Comparison of ENCODE assay signal across 33 cellular contexts in the genomic region with DNA sequence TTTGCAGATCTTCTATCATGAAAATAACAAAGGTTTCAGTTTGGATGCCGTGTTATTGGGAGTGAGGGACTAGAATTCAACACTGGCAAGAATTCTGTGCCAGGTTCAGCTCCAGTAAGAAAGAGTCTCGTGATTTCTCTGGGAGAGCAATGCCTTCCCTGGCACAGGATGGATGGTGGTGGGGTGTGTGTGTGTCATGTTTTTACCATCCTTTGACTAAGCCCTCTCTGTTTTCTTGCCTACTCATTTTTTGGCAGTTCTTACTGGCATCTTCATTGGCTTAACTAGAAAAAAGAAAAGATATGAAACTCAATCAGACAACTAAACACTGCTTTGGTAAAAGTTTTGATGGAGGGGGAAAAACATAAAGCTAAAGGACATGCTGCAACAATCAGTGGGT.
DNase-seq lines count a peak whose midpoint lies in the region; ATAC-seq and TF ChIP-seq lines count a peak whose summit lies in the region.
"Had no signal": no experiment of that assay in that cellular context is flagged by ENCODE, and none has a peak within 500 bp of the region (broad histone marks: within the 10 kb centered on the region; RNA-seq: fewer than 3 reads in every experiment).

No MANE protein-coding gene starts in this region.

- peak overlapping the region; percentile 22 for H3K4me2 ChIP-seq in GM23248 (ENCODE audit: unreplicated experiment)
- peak overlapping the region; percentile 28 for H3K4me2 ChIP-seq in PC-3 (ENCODE audit: low read length)
- H3K4me2 ChIP-seq: BLaER1, GM23338, smooth muscle cell had no signal

- H3K27me3 ChIP-seq in GM23248 (replicated peaks; ENCODE audit: insufficient read depth) (peaks cover 9% of the 10 kb centered on the region; the same call in 1 of the 2 replicates), PC-3 (ENCODE audit: low read length) (no peaks in the 10 kb centered on the region)
- H3K27me3 ChIP-seq: BLaER1, brain microvascular endothelial cell, pancreas had no signal

- no peaks in the 10 kb centered on the region for H3K36me3 Mint-ChIP-seq in osteocyte (ENCODE audit: unreplicated experiment)
- H3K36me3 Mint-ChIP-seq: activated naive CD4-positive, alpha-beta T cell treated with anti-CD3 and anti-CD28 coated beads, Interleukin-2, amount 10 ng/mL, durations not matched to agents 7 days and 5 days; IgD-negative memory B cell; natural killer cell had no signal

- no peak overlapping the region for H3K9ac ChIP-seq in GM23248
- H3K9ac ChIP-seq in PC-3 (ENCODE audit: low read length) = peak overlapping the region; percentile 3; the same call in 1 of the 2 replicates
- H3K9ac ChIP-seq: BLaER1 had no signal

- H3K9me3 Mint-ChIP-seq in osteocyte (ENCODE audit: unreplicated experiment) = no peaks in the 10 kb centered on the region
- H3K9me3 Mint-ChIP-seq: activated B cell treated with CpG ODN at 0.5 μM for 24 hours; activated naive CD4-positive, alpha-beta T cell treated with anti-CD3 and anti-CD28 coated beads, Interleukin-2, amount 10 ng/mL, durations not matched to agents 7 days and 5 days; GM23338; IgD-negative memory B cell; natural killer cell had no signal

- 36 to 39% methylated on average over 2 of the region's 2 CpGs for WGBS in GM23248 (ENCODE audit: low coverage in 1 of 2, low lambda C conversion rate in 2 of 2, missing lambda C conversion rate in 2 of 2), 2 experiments

- no peaks in the 10 kb centered on the region for H3K36me3 ChIP-seq in GM23248 (ENCODE audit: low read depth)
- no peaks in the 10 kb centered on the region for H3K36me3 ChIP-seq in PC-3 (ENCODE audit: low read depth, low read length)
- H3K36me3 ChIP-seq: BLaER1, brain microvascular endothelial cell, pancreas had no signal

- H3K4me1 ChIP-seq in GM23248 (ENCODE audit: insufficient read depth) (peaks cover 26% of the 10 kb centered on the region), PC-3 (ENCODE audit: insufficient read depth, low read length) (peaks cover 70% of the 10 kb centered on the region)
- H3K4me1 ChIP-seq: pancreas had no signal

- intact Hi-C loops in PC-3 (cut with micrococcal nuclease) = no loop called here

- POLR2A ChIA-PET in PC-3 (lab: Charles Lee; ENCODE audit: unreplicated experiment) = interaction anchor here (0.6 kb wide), 1 partner anchor 1781 kb away, joined by 4 read pairs; a partner anchor contains a TSS

- no peaks in the 10 kb centered on the region for H3K9me3 ChIP-seq in GM23248 (ENCODE audit: low read depth)
- no peaks in the 10 kb centered on the region for H3K9me3 ChIP-seq in PC-3 (ENCODE audit: low read length)
- H3K9me3 ChIP-seq: BLaER1, pancreas had no signal

- H3K27ac Mint-ChIP-seq in osteocyte (ENCODE audit: unreplicated experiment) = peak overlapping the region; percentile 19
- H3K27ac Mint-ChIP-seq: activated B cell treated with CpG ODN at 0.5 μM for 24 hours; activated naive CD4-positive, alpha-beta T cell treated with anti-CD3 and anti-CD28 coated beads, Interleukin-2, amount 10 ng/mL, durations not matched to agents 7 days and 5 days; activated T-helper 1 cell treated with anti-CD3 and anti-CD28 coated beads, Interleukin-12 subunit alpha, Interleukin-12 subunit beta, Interleukin-2, Interleukin-4 antibody, amounts not matched to agents 30 ng/mL and 10 ng/mL and 1 ng/mL, durations not matched to agents 14 hours and 24 hours and 36 hours; effector memory CD8-positive, alpha-beta T cell; GM23338; natural killer cell had no signal

- no peak overlapping the region for H2AFZ ChIP-seq in GM23248
- H2AFZ ChIP-seq in PC-3 (ENCODE audit: low read length) = no peak overlapping the region
- H2AFZ ChIP-seq: GM23338 had no signal

- ATAC-seq in PC-3 (peak; percentile 62), GM21576 (IDR thresholded peaks at IDR 0.05; ENCODE audit: unreplicated experiment) (no peak), HG03521 (IDR thresholded peaks at IDR 0.05; ENCODE audit: unreplicated experiment) (no peak)
- ATAC-seq: effector memory CD8-positive, alpha-beta T cell; GM23338; left ventricle myocardium superior; natural killer cell; pancreas had no signal

- H3K4me3 ChIP-seq in GM23248 (no peak overlapping the region), PC-3 (ENCODE audit: low read length) (no peak overlapping the region), fibroblast of mammary gland (ENCODE audit: control insufficient read depth, low read depth, low read length) (no peak overlapping the region)
- H3K4me3 ChIP-seq: BLaER1, coronary artery, GM23338, pancreas, smooth muscle cell had no signal

- H3F3A ChIP-seq in GM23248 (ENCODE audit: insufficient read depth) = 0 out of 2 replicates have a peak, but pooled peaks cover 3% of the 10 kb centered on the region
- peaks cover 5% of the 10 kb centered on the region for H3F3A ChIP-seq in PC-3 (ENCODE audit: low read length, unreplicated experiment)

- H3K27me3 Mint-ChIP-seq in osteocyte (ENCODE audit: unreplicated experiment) = no peaks in the 10 kb centered on the region

- BruUV-seq in PC-3 (replicated peaks; lab: Mats Ljungman, UMichigan) = no TSS peak

- no peaks in the 10 kb centered on the region for H3K79me2 ChIP-seq in GM23248 (ENCODE audit: insufficient read depth)
- H3K79me2 ChIP-seq in PC-3 (ENCODE audit: low read length) = no peaks in the 10 kb centered on the region

- CTCF ChIA-PET in PC-3 (lab: Charles Lee) = no interaction called here

- H3K9me2 ChIP-seq in GM23248 (ENCODE audit: insufficient read depth) (no peaks in the 10 kb centered on the region), PC-3 (replicated peaks; ENCODE audit: low read length) (no peaks in the 10 kb centered on the region)

- peaks cover 53% of the 10 kb centered on the region for H3K4me1 Mint-ChIP-seq in osteocyte (ENCODE audit: unreplicated experiment)
- H3K4me1 Mint-ChIP-seq: activated B cell treated with CpG ODN at 0.5 μM for 24 hours, IgD-negative memory B cell had no signal

- TF ChIP-seq CTCF in PC-3 (conservative IDR thresholded peaks at IDR 0.05; ENCODE audit: low read depth, low read length) = no peak
- no peak for TF ChIP-seq CTCF in fibroblast of mammary gland (conservative IDR thresholded peaks at IDR 0.05; ENCODE audit: control insufficient read depth, insufficient read depth, low read depth, low read length)
- no peak for TF ChIP-seq CTCF in osteocyte (IDR thresholded peaks at IDR 0.05)

- no peaks in the 10 kb centered on the region for H4K20me1 ChIP-seq in GM23248 (ENCODE audit: insufficient read depth)
- no peaks in the 10 kb centered on the region for H4K20me1 ChIP-seq in PC-3 (ENCODE audit: low read length)
- H4K20me1 ChIP-seq: BLaER1 had no signal

- H3K27ac ChIP-seq in GM23248 (no peak overlapping the region), PC-3 (ENCODE audit: low read length) (peak overlapping the region; percentile 66)
- H3K27ac ChIP-seq: BLaER1, coronary artery, pancreas had no signal

- in situ Hi-C loops in GM23248 (cut with MboI) = no loop called here

- H3K4me3 Mint-ChIP-seq in osteocyte (ENCODE audit: unreplicated experiment) = no peak overlapping the region
- H3K4me3 Mint-ChIP-seq: activated B cell treated with CpG ODN at 0.5 μM for 24 hours; activated naive CD4-positive, alpha-beta T cell treated with anti-CD3 and anti-CD28 coated beads, Interleukin-2, amount 10 ng/mL, durations not matched to agents 7 days and 5 days; activated T-helper 1 cell treated with anti-CD3 and anti-CD28 coated beads, Interleukin-12 subunit alpha, Interleukin-12 subunit beta, Interleukin-2, Interleukin-4 antibody, amounts not matched to agents 30 ng/mL and 10 ng/mL and 1 ng/mL, durations not matched to agents 14 hours and 24 hours and 36 hours; effector memory CD8-positive, alpha-beta T cell; GM23338; IgD-negative memory B cell; natural killer cell had no signal

- peak; percentile 73 for DNase-seq in GM23248
- DNase-seq in PC-3 = peak; percentile 82
- DNase-seq in fibroblast of mammary gland (ENCODE audit: low read depth) = peak; percentile 68
- DNase-seq in osteocyte (ENCODE audit: extremely low spot score, unreplicated experiment) = no peak
- DNase-seq in NCI-H2171 (lab: John Stamatoyannopoulos, UW) = no peak
- DNase-seq in activated T-cell treated with anti-CD3 and anti-CD28 coated beads for 4 hours = no peak
- DNase-seq: ACHN; activated B cell treated with CpG ODN at 0.5 μM for 24 hours; activated CD4-positive, alpha-beta T cell treated with anti-CD3 and anti-CD28 coated beads, Interleukin-2, amount 50 U/mL, for 1 hour; activated naive CD4-positive, alpha-beta T cell treated with anti-CD3 and anti-CD28 coated beads, Interleukin-2, amount 10 ng/mL, durations not matched to agents 7 days and 5 days; amniotic stem cell; brain microvascular endothelial cell; COR-L47; DMS79 treated with DMSO at 0.1 percent for 48 hours; effector memory CD8-positive, alpha-beta T cell; islet precursor cell; left ventricle myocardium superior; midbrain; natural killer cell; NCI-H1105; NCI-H1930; NCI-H69; pancreas; retina; stimulated activated CD4-positive, alpha-beta T cell treated with anti-CD3 and anti-CD28 coated beads, Interleukin-2, amount 100 ng/mL, for 24 hours had no signal

Comparison
In these comparisons a context has a peak if more than half of its experiments do, and no peak if none do; other contexts are left out.
1. DNase-seq: peak in GM23248 (single experiment), PC-3 (single experiment) and fibroblast of mammary gland (single experiment); none in osteocyte (single experiment), NCI-H2171 (single experiment) and activated T-cell treated with anti-CD3 and anti-CD28 coated beads for 4 hours (single experiment).